ENCODE assay signal across 1 cellular context in genomic region chr6:35776364-35777215, GRCh38.
TF ChIP-seq lines count a peak whose summit lies in the region.

TSS of gene CLPSL2 (plus strand) at chr6:35776598. CDS start at chr6:35776619, 21 bp downstream.

TF ChIP-seq in A549, 52 proteins besides CTCF, POLR2A, EP300 and RAD21 (continued from another document):
- TF ChIP-seq BCL3 (IDR thresholded peaks at IDR 0.05): no peak
- no peak for TF ChIP-seq CBX8 (IDR thresholded peaks at IDR 0.05)
- no peak for TF ChIP-seq CHD4 (IDR thresholded peaks at IDR 0.05; ENCODE audit: borderline replicate concordance)
- TF ChIP-seq KDM1A (IDR thresholded peaks at IDR 0.05; ENCODE audit: low read depth): no peak
